ENCODE assay signal across 1 cellular context in the genomic region with DNA sequence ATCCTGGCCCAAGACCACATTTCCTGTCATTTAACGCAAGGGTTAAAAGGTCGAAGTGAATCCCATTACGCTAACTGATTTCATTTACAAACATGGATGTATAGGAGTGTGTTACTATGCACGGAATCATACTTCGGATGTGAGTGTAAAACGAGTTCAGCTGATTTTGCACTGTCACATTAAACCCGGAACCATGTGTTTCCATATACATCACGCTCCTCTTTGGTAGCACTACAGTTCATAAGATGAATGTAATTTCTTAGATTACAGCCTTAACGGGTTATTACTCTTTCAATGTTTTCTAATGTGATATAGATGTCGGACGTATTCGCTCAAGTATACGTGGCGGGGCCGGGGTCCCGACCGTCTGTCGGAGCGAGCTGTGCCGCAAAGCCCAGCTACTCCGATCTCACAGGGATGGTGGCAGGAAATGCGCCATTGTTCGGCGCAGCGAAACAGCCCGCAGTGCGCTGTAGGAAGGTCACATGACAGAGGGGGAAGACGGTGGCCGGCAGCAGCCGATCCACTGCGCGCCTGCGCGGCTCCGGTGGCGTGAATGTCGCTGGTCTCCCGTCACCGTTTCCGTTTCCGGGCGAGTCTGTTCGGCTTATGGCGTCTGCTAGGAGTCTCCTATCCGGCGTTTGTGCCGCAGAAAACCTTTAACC.
TF ChIP-seq lines count a peak whose summit lies in the region.

No MANE protein-coding gene starts in this region.

TF ChIP-seq in HepG2, 621 proteins besides CTCF, POLR2A, EP300 and RAD21 (continued from another document and continues in another):
- no peak for TF ChIP-seq NBN (conservative IDR thresholded peaks at IDR 0.05)
- TF ChIP-seq SNRNP70 (IDR thresholded peaks at IDR 0.05; ENCODE audit: low read depth, low read length): no peak
- TF ChIP-seq, protein P1, sequence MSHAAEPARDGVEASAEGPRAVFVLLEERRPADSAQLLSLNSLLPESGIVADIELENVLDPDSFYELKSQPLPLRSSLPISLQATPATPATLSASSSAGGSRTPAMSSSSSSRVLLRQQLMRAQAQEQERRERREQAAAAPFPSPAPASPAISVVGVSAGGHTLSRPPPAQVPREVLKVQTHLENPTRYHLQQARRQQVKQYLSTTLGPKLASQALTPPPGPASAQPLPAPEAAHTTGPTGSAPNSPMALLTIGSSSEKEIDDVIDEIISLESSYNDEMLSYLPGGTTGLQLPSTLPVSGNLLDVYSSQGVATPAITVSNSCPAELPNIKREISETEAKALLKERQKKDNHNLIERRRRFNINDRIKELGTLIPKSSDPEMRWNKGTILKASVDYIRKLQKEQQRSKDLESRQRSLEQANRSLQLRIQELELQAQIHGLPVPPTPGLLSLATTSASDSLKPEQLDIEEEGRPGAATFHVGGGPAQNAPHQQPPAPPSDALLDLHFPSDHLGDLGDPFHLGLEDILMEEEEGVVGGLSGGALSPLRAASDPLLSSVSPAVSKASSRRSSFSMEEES (CRISPR knock-in tag; IDR thresholded peaks at IDR 0.05): 0 out of 2 replicates have a peak, but pooled peaks have one; percentile 27
- no peak for TF ChIP-seq ZFAT (CRISPR knock-in tag; conservative IDR thresholded peaks at IDR 0.05)
- no peak for TF ChIP-seq SSRP1 (CRISPR knock-in tag; IDR thresholded peaks at IDR 0.05)
- no peak for TF ChIP-seq SOX5 (CRISPR knock-in tag; IDR thresholded peaks at IDR 0.05; ENCODE audit: borderline replicate concordance)
- TF ChIP-seq ZNF629 (CRISPR knock-in tag; conservative IDR thresholded peaks at IDR 0.05): no peak
- TF ChIP-seq ZNF460 (CRISPR knock-in tag; IDR thresholded peaks at IDR 0.05; ENCODE audit: borderline replicate concordance): no peak
- TF ChIP-seq ZNF577 (CRISPR knock-in tag; IDR thresholded peaks at IDR 0.05; ENCODE audit: borderline replicate concordance, low read depth): no peak
- TF ChIP-seq, protein P2, sequence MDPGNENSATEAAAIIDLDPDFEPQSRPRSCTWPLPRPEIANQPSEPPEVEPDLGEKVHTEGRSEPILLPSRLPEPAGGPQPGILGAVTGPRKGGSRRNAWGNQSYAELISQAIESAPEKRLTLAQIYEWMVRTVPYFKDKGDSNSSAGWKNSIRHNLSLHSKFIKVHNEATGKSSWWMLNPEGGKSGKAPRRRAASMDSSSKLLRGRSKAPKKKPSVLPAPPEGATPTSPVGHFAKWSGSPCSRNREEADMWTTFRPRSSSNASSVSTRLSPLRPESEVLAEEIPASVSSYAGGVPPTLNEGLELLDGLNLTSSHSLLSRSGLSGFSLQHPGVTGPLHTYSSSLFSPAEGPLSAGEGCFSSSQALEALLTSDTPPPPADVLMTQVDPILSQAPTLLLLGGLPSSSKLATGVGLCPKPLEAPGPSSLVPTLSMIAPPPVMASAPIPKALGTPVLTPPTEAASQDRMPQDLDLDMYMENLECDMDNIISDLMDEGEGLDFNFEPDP (CRISPR knock-in tag; conservative IDR thresholded peaks at IDR 0.05): 0 out of 2 replicates have a peak, but pooled peaks have one; percentile 16
- no peak for TF ChIP-seq ZNF607 (CRISPR knock-in tag; IDR thresholded peaks at IDR 0.05; ENCODE audit: borderline replicate concordance)
- TF ChIP-seq STAT5B (CRISPR knock-in tag; IDR thresholded peaks at IDR 0.05): no peak
- TF ChIP-seq ZNF777 (CRISPR knock-in tag; IDR thresholded peaks at IDR 0.05): no peak
- TF ChIP-seq ZNF841 (CRISPR knock-in tag; IDR thresholded peaks at IDR 0.05; ENCODE audit: borderline replicate concordance): no peak
- TF ChIP-seq KLF15 (CRISPR knock-in tag; IDR thresholded peaks at IDR 0.05; ENCODE audit: borderline replicate concordance): no peak
- no peak for TF ChIP-seq ZNF598 (CRISPR knock-in tag; IDR thresholded peaks at IDR 0.05; ENCODE audit: borderline replicate concordance)
- no peak for TF ChIP-seq NFE2L1 (CRISPR knock-in tag; IDR thresholded peaks at IDR 0.05; ENCODE audit: borderline replicate concordance)
- TF ChIP-seq CHD2 (IDR thresholded peaks at IDR 0.05; ENCODE audit: low read depth, low read length): no peak
- no peak for TF ChIP-seq ZFP36L2 (CRISPR knock-in tag; IDR thresholded peaks at IDR 0.05)
- no peak for TF ChIP-seq RELA (CRISPR knock-in tag; IDR thresholded peaks at IDR 0.05)
- TF ChIP-seq PPARG (CRISPR knock-in tag; conservative IDR thresholded peaks at IDR 0.05): no peak
- TF ChIP-seq CENPT (CRISPR knock-in tag; IDR thresholded peaks at IDR 0.05; ENCODE audit: low read depth): no peak
- no peak for TF ChIP-seq NFYC (CRISPR knock-in tag; IDR thresholded peaks at IDR 0.05)
- no peak for TF ChIP-seq EZH2 (conservative IDR thresholded peaks at IDR 0.05; ENCODE audit: low read depth, low read length)
- TF ChIP-seq MTF1 (CRISPR knock-in tag; IDR thresholded peaks at IDR 0.05): no peak
- no peak for TF ChIP-seq ZNF232 (CRISPR knock-in tag; IDR thresholded peaks at IDR 0.05; ENCODE audit: borderline replicate concordance)
- TF ChIP-seq MAFK (conservative IDR thresholded peaks at IDR 0.05 in 1 of 2, IDR thresholded peaks at IDR 0.05 in 1 of 2; ENCODE audit: low read length in 2 of 2): no peak
- no peak for TF ChIP-seq KLF13 (CRISPR knock-in tag; IDR thresholded peaks at IDR 0.05)
- TF ChIP-seq RFXANK (CRISPR knock-in tag; IDR thresholded peaks at IDR 0.05): no peak
- no peak for TF ChIP-seq ZNF567 (CRISPR knock-in tag; IDR thresholded peaks at IDR 0.05; ENCODE audit: borderline replicate concordance)
- TF ChIP-seq ZMYM4 (CRISPR knock-in tag; IDR thresholded peaks at IDR 0.05): peak; percentile 96
- TF ChIP-seq, protein P3, sequence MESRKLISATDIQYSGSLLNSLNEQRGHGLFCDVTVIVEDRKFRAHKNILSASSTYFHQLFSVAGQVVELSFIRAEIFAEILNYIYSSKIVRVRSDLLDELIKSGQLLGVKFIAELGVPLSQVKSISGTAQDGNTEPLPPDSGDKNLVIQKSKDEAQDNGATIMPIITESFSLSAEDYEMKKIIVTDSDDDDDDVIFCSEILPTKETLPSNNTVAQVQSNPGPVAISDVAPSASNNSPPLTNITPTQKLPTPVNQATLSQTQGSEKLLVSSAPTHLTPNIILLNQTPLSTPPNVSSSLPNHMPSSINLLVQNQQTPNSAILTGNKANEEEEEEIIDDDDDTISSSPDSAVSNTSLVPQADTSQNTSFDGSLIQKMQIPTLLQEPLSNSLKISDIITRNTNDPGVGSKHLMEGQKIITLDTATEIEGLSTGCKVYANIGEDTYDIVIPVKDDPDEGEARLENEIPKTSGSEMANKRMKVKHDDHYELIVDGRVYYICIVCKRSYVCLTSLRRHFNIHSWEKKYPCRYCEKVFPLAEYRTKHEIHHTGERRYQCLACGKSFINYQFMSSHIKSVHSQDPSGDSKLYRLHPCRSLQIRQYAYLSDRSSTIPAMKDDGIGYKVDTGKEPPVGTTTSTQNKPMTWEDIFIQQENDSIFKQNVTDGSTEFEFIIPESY (CRISPR knock-in tag; IDR thresholded peaks at IDR 0.05): peak; percentile 18; the same call in 1 of the 2 replicates
- TF ChIP-seq ZNF782 (CRISPR knock-in tag; IDR thresholded peaks at IDR 0.05; ENCODE audit: borderline replicate concordance): no peak
- TF ChIP-seq MEIS1 (CRISPR knock-in tag; IDR thresholded peaks at IDR 0.05; ENCODE audit: borderline replicate concordance): no peak
- no peak for TF ChIP-seq SYNCRIP (IDR thresholded peaks at IDR 0.05; ENCODE audit: insufficient read depth, low read depth, low read length)
- TF ChIP-seq ZNF572 (CRISPR knock-in tag; IDR thresholded peaks at IDR 0.05): no peak
- TF ChIP-seq ZNF550 (CRISPR knock-in tag; IDR thresholded peaks at IDR 0.05; ENCODE audit: borderline replicate concordance): no peak
- no peak for TF ChIP-seq SMARCC2 (IDR thresholded peaks at IDR 0.05)
- peak; percentile 72; the same call in 1 of the 2 replicates for TF ChIP-seq KDM2A (CRISPR knock-in tag; IDR thresholded peaks at IDR 0.05; ENCODE audit: borderline replicate concordance, low read depth)
- TF ChIP-seq ZNF253 (CRISPR knock-in tag; IDR thresholded peaks at IDR 0.05; ENCODE audit: borderline replicate concordance): no peak
- TF ChIP-seq SETDB1 (CRISPR knock-in tag; IDR thresholded peaks at IDR 0.05; ENCODE audit: borderline replicate concordance): peak; percentile 99
- TF ChIP-seq, protein P4, sequence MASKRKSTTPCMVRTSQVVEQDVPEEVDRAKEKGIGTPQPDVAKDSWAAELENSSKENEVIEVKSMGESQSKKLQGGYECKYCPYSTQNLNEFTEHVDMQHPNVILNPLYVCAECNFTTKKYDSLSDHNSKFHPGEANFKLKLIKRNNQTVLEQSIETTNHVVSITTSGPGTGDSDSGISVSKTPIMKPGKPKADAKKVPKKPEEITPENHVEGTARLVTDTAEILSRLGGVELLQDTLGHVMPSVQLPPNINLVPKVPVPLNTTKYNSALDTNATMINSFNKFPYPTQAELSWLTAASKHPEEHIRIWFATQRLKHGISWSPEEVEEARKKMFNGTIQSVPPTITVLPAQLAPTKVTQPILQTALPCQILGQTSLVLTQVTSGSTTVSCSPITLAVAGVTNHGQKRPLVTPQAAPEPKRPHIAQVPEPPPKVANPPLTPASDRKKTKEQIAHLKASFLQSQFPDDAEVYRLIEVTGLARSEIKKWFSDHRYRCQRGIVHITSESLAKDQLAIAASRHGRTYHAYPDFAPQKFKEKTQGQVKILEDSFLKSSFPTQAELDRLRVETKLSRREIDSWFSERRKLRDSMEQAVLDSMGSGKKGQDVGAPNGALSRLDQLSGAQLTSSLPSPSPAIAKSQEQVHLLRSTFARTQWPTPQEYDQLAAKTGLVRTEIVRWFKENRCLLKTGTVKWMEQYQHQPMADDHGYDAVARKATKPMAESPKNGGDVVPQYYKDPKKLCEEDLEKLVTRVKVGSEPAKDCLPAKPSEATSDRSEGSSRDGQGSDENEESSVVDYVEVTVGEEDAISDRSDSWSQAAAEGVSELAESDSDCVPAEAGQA (IDR thresholded peaks at IDR 0.05; ENCODE audit: low read depth): peak; percentile 58; the same call in 1 of the 2 replicates
- TF ChIP-seq, protein P4 (CRISPR knock-in tag; IDR thresholded peaks at IDR 0.05; ENCODE audit: borderline replicate concordance): no peak
- no peak for TF ChIP-seq ZNF546 (CRISPR knock-in tag; conservative IDR thresholded peaks at IDR 0.05)
- TF ChIP-seq, protein P5, sequence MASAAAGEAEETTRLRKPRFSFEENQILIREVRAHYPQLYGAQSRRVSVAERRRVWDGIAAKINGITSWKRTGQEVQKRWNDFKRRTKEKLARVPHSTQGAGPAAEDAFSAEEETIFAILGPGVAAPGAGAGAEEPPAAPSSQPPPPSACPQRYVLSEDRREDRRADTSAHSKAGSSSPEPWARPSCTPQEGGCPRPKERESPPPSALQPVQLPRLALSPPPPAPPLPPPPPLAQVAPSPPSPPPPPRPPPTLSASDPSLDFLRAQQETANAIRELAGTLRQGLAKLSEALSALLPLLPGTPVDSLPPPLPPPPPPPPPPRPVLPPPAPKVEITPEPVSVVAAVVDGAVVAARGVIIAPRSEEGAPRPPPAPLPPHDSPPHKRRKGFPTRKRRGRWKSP (CRISPR knock-in tag; IDR thresholded peaks at IDR 0.05): no peak
- TF ChIP-seq, protein P6, sequence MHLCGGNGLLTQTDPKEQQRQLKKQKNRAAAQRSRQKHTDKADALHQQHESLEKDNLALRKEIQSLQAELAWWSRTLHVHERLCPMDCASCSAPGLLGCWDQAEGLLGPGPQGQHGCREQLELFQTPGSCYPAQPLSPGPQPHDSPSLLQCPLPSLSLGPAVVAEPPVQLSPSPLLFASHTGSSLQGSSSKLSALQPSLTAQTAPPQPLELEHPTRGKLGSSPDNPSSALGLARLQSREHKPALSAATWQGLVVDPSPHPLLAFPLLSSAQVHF (CRISPR knock-in tag; IDR thresholded peaks at IDR 0.05): no peak
- TF ChIP-seq, protein P7, sequence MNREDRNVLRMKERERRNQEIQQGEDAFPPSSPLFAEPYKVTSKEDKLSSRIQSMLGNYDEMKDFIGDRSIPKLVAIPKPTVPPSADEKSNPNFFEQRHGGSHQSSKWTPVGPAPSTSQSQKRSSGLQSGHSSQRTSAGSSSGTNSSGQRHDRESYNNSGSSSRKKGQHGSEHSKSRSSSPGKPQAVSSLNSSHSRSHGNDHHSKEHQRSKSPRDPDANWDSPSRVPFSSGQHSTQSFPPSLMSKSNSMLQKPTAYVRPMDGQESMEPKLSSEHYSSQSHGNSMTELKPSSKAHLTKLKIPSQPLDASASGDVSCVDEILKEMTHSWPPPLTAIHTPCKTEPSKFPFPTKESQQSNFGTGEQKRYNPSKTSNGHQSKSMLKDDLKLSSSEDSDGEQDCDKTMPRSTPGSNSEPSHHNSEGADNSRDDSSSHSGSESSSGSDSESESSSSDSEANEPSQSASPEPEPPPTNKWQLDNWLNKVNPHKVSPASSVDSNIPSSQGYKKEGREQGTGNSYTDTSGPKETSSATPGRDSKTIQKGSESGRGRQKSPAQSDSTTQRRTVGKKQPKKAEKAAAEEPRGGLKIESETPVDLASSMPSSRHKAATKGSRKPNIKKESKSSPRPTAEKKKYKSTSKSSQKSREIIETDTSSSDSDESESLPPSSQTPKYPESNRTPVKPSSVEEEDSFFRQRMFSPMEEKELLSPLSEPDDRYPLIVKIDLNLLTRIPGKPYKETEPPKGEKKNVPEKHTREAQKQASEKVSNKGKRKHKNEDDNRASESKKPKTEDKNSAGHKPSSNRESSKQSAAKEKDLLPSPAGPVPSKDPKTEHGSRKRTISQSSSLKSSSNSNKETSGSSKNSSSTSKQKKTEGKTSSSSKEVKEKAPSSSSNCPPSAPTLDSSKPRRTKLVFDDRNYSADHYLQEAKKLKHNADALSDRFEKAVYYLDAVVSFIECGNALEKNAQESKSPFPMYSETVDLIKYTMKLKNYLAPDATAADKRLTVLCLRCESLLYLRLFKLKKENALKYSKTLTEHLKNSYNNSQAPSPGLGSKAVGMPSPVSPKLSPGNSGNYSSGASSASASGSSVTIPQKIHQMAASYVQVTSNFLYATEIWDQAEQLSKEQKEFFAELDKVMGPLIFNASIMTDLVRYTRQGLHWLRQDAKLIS (CRISPR knock-in tag; IDR thresholded peaks at IDR 0.05): no peak
- TF ChIP-seq ZNF558 (CRISPR knock-in tag; IDR thresholded peaks at IDR 0.05; ENCODE audit: borderline replicate concordance): no peak
